Comparison of ENCODE assay signal across 1 cellular context in the genomic region with DNA sequence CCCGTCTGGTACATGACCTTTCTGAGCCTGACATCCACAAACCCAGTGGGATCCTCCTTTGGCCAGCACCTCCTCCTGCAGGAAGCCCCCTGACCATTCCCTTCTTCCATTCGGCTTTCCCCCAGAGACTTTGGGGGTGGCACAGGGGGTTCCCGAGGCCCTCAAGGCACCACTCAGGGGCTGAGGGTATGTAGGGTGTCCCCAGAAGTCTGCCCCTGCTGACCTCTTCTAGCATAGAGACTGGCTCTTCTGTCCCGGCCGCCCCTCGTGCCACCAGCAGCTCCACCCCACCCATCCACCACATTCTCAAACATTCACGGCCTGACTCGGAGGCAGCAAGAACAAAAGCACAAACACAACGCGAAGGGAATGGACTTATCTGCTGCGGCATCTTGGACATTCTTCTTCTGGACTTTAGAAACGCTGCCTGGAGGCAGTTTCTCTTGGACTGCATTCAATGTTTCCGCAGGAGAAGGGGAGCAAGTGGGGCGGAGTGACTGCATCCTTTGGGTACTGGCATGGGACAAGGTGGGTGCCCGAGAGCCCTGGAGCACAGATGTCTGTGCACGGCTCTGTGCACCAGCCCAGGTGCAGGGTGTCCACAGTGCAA.
TF ChIP-seq lines count a peak whose summit lies in the region.

No MANE protein-coding gene starts in this region.

TF ChIP-seq in H1, 55 proteins besides CTCF, POLR2A, EP300 and RAD21:
- TF ChIP-seq RFX5 (IDR thresholded peaks at IDR 0.05; ENCODE audit: borderline replicate concordance, low read depth, low read length) = no peak
- no peak for TF ChIP-seq KDM4A (IDR thresholded peaks at IDR 0.05; ENCODE audit: low read depth, low read length, severe bottlenecking)
- no peak for TF ChIP-seq POLR2AphosphoS5 (IDR thresholded peaks at IDR 0.05; ENCODE audit: low read depth, low read length)
- TF ChIP-seq NANOG (IDR thresholded peaks at IDR 0.05; ENCODE audit: insufficient read depth, low read depth, low read length, poor library complexity, severe bottlenecking) = no peak
- TF ChIP-seq FOSL1 (IDR thresholded peaks at IDR 0.05; ENCODE audit: insufficient read depth, low read depth, low read length) = no peak
- TF ChIP-seq, protein P1, sequence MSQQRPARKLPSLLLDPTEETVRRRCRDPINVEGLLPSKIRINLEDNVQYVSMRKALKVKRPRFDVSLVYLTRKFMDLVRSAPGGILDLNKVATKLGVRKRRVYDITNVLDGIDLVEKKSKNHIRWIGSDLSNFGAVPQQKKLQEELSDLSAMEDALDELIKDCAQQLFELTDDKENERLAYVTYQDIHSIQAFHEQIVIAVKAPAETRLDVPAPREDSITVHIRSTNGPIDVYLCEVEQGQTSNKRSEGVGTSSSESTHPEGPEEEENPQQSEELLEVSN (IDR thresholded peaks at IDR 0.05) = no peak
- TF ChIP-seq GTF2F1 (IDR thresholded peaks at IDR 0.05; ENCODE audit: borderline replicate concordance, low read depth, low read length) = no peak
